1 cellular context compared by ENCODE assay signal in genomic region chr21:33339938-33340337, GRCh38.
TF ChIP-seq lines count a peak whose summit lies in the region.

No MANE protein-coding gene starts in this region.

TF ChIP-seq in K562, 482 proteins besides CTCF, POLR2A, EP300 and RAD21 (continued from another document):
- no peak for TF ChIP-seq FOXP1 (CRISPR knock-in tag; IDR thresholded peaks at IDR 0.05)
- no peak for TF ChIP-seq CHD2 (IDR thresholded peaks at IDR 0.05; ENCODE audit: low read depth, low read length)
- no peak for TF ChIP-seq KDM2B (CRISPR knock-in tag; IDR thresholded peaks at IDR 0.05)
TF ChIP-seq in K562: peak in this region for 3.
